In genomic region chr6:78867370-78868040, GRCh38 we compare ENCODE assay signal across 8 cellular contexts. TPM values are rescaled to one million over a fixed set of nuclear protein-coding genes. Genes with fewer than 3 reads are reported as not detected.
DNase-seq lines count a peak whose midpoint lies in the region; ATAC-seq, FAIRE-seq and TF ChIP-seq lines count a peak whose summit lies in the region.

IRAK1BP1 (plus strand) TSS chr6:78867551; CDS start chr6:78867577, 26 bp downstream.

- H3K4me3 Mint-ChIP-seq in activated CD8-positive, alpha-beta memory T cell treated with anti-CD3 and anti-CD28 coated beads, Interleukin-2, amount 10 ng/mL, durations not matched to agents 7 days and 5 days: peak within 1 kb of the TSS; percentile 94

- FAIRE-seq in endothelial cell of umbilical vein (lab: Jason Lieb, UNC): peak; percentile 91

- peak; percentile 81 for TF ChIP-seq POLR2A in endothelial cell of umbilical vein (IDR thresholded peaks at IDR 0.05; ENCODE audit: low read depth, low read length)

- H3K4me3 ChIP-seq in HL-60 (replicated peaks; ENCODE audit: insufficient read depth, low read length): peak within 1 kb of the TSS; percentile 82
- peak within 1 kb of the TSS; percentile 95 to 98 (median 95) for H3K4me3 ChIP-seq in endothelial cell of umbilical vein (replicated peaks in 1 of 3; ENCODE audit: insufficient read depth in 1 of 3, low read depth in 1 of 3, low read length in 3 of 3)

- intact Hi-C loops in endothelial cell of umbilical vein (cut with micrococcal nuclease): loop anchor here (1.0 to 5.0 kb wide), 2 partner anchors 209 to 365 kb away; partner anchors contain the start of gene HMGN3

- no peaks in the 10 kb centered on the region for H3K27me3 Mint-ChIP-seq in activated CD8-positive, alpha-beta memory T cell treated with anti-CD3 and anti-CD28 coated beads, Interleukin-2, amount 10 ng/mL, durations not matched to agents 7 days and 5 days

- no peaks in the 10 kb centered on the region for H3K9me3 ChIP-seq in endothelial cell of umbilical vein (replicated peaks; ENCODE audit: control insufficient read depth, insufficient read depth, low read length)

- H3K4me1 Mint-ChIP-seq in activated CD8-positive, alpha-beta memory T cell treated with anti-CD3 and anti-CD28 coated beads, Interleukin-2, amount 10 ng/mL, durations not matched to agents 7 days and 5 days: peaks cover 20% of the 10 kb centered on the region

- POLR2A ChIA-PET in endothelial cell of umbilical vein (lab: Charles Lee): no interaction called here

- DNase-seq in COLO829 (ENCODE audit: low spot score) (peak; percentile 55), HL-60 (ENCODE audit: low read depth in 1 of 2, low spot score in 1 of 2) (peak; percentile 56 to 91), NOMO-1 (lab: John Stamatoyannopoulos, UW; ENCODE audit: unreplicated experiment in 2 of 2) (peak; percentile 79 to 86), endothelial cell of umbilical vein (ENCODE audit: low read depth, low spot score) (peak; percentile 89), midbrain (lab: John Stamatoyannopoulos, UW) (peak; percentile 84)
- DNase-seq in activated CD8-positive, alpha-beta memory T cell treated with anti-CD3 and anti-CD28 coated beads, Interleukin-2, amount 10 ng/mL, durations not matched to agents 7 days and 5 days: peak; percentile 93
- DNase-seq in stimulated activated CD8-positive, alpha-beta memory T cell treated with anti-CD3 and anti-CD28 coated beads, Interleukin-15, amount 100 ng/mL, for 48 hours (ENCODE audit: low read depth in 2 of 2): peak; percentile 75 to 81

- peak within 1 kb of the TSS; percentile 95 for H3K27ac Mint-ChIP-seq in activated CD8-positive, alpha-beta memory T cell treated with anti-CD3 and anti-CD28 coated beads, Interleukin-2, amount 10 ng/mL, durations not matched to agents 7 days and 5 days

- peak; percentile 96 for ATAC-seq in GM19463 (IDR thresholded peaks at IDR 0.05; ENCODE audit: unreplicated experiment)
- peak; percentile 97 for ATAC-seq in activated CD8-positive, alpha-beta memory T cell treated with anti-CD3 and anti-CD28 coated beads, Interleukin-2, amount 10 ng/mL, durations not matched to agents 7 days and 5 days

- peak within 1 kb of the TSS; percentile 80 for H3K9ac ChIP-seq in endothelial cell of umbilical vein (replicated peaks; ENCODE audit: extremely low read depth, insufficient read depth, low read length)

- no peaks in the 10 kb centered on the region for H3K36me3 Mint-ChIP-seq in activated CD8-positive, alpha-beta memory T cell treated with anti-CD3 and anti-CD28 coated beads, Interleukin-2, amount 10 ng/mL, durations not matched to agents 7 days and 5 days

- TF ChIP-seq CTCF in HL-60 (IDR thresholded peaks at IDR 0.05; ENCODE audit: insufficient read depth, low read length) (no peak), endothelial cell of umbilical vein (IDR thresholded peaks at IDR 0.05; ENCODE audit: extremely low read depth in 1 of 2, insufficient read depth in 1 of 2, low read depth in 1 of 2, low read length in 2 of 2) (peak; percentile 16 to 46)

- peaks cover 8% of the 10 kb centered on the region for H3K4me1 ChIP-seq in endothelial cell of umbilical vein (ENCODE audit: control insufficient read depth, extremely low read depth, insufficient read depth, low read length)

- no peaks in the 10 kb centered on the region for H4K20me1 ChIP-seq in endothelial cell of umbilical vein (replicated peaks; ENCODE audit: control insufficient read depth, extremely low read depth, insufficient read depth, low read length)

- peak within 1 kb of the TSS; percentile 100 for H2AFZ ChIP-seq in endothelial cell of umbilical vein (ENCODE audit: low read depth, low read length)

- dilution Hi-C loops in endothelial cell of umbilical vein (cut with MboI; ENCODE audit: extremely low pct_ligation_motif_present, low sequenced_read_pairs): no loop called here

- H3K27ac ChIP-seq in HL-60 (replicated peaks) (peak within 1 kb of the TSS; percentile 86), endothelial cell of umbilical vein (ENCODE audit: insufficient read depth, low read depth, low read length) (peak within 1 kb of the TSS; percentile 58)

- H3K27me3 ChIP-seq in HL-60 (ENCODE audit: insufficient read depth, poor library complexity, severe bottlenecking) (no peaks in the 10 kb centered on the region), endothelial cell of umbilical vein (ENCODE audit: control insufficient read depth in 2 of 2, insufficient read depth in 2 of 2, low read length in 2 of 2) (no peaks in the 10 kb centered on the region)

- no peaks in the 10 kb centered on the region for H3K79me2 ChIP-seq in endothelial cell of umbilical vein (ENCODE audit: control insufficient read depth, insufficient read depth, low read length)

- no peaks in the 10 kb centered on the region for H3K9me3 Mint-ChIP-seq in activated CD8-positive, alpha-beta memory T cell treated with anti-CD3 and anti-CD28 coated beads, Interleukin-2, amount 10 ng/mL, durations not matched to agents 7 days and 5 days (ENCODE audit: low read depth)

- no TSS peak for BruUV-seq in endothelial cell of umbilical vein (replicated peaks; lab: Mats Ljungman, UMichigan)

- CTCF ChIA-PET in activated CD8-positive, alpha-beta memory T cell treated with anti-CD3 and anti-CD28 coated beads, Interleukin-2, amount 10 ng/mL, durations not matched to agents 7 days and 5 days (lab: Charles Lee): interaction anchor here (1.1 kb wide), 1 partner anchor 13 kb away, joined by 3 read pairs; no protein-coding TSS in a partner anchor
- CTCF ChIA-PET in endothelial cell of umbilical vein (lab: Charles Lee): interaction anchor here (0.9 to 1.3 kb wide), 2 partner anchors 23 to 677 kb away, joined by 3 to 4 read pairs; no protein-coding TSS in a partner anchor

- peak within 1 kb of the TSS; percentile 78 for H3K4me2 ChIP-seq in endothelial cell of umbilical vein (ENCODE audit: insufficient read depth, low read length)

- no peaks in the 10 kb centered on the region for H3K9me1 ChIP-seq in endothelial cell of umbilical vein (replicated peaks; ENCODE audit: control insufficient read depth, extremely low read depth, insufficient read depth, low read length)

- no peaks in the 10 kb centered on the region for H3K36me3 ChIP-seq in endothelial cell of umbilical vein (ENCODE audit: control insufficient read depth in 2 of 2, extremely low read depth in 1 of 2, insufficient read depth in 2 of 2, low read length in 2 of 2)

TF ChIP-seq in endothelial cell of umbilical vein, 7 proteins besides CTCF, POLR2A, EP300 and RAD21:
- TF ChIP-seq POLR2AphosphoS5 (IDR thresholded peaks at IDR 0.05; ENCODE audit: insufficient read depth, low read depth, low read length) (peak; percentile 20), FOS (IDR thresholded peaks at IDR 0.05; ENCODE audit: borderline replicate concordance, insufficient read depth, low read length) (no peak), EZH2 (IDR thresholded peaks at IDR 0.05; ENCODE audit: borderline replicate concordance, low read depth, low read length, severe bottlenecking) (no peak)

RNA-seq across cellular contexts. Expression of gene IRAK1BP1, which starts in this region (rescaled TPM):
- total RNA-seq in activated CD8-positive, alpha-beta memory T cell treated with anti-CD3 and anti-CD28 coated beads, Interleukin-2, amount 10 ng/mL, durations not matched to agents 7 days and 5 days: 1 to 10 TPM; 2.6 to 3.0 TPM
- total RNA-seq in endothelial cell of umbilical vein: 2.7 and 3.0 TPM in 2 replicates
- 1.5 and 1.8 TPM in 2 replicates for polyA plus RNA-seq in endothelial cell of umbilical vein
- 1.4 and 1.9 TPM in 2 replicates for polyA plus RNA-seq in endothelial cell of umbilical vein (2011; cell fraction: cytosol; rRNA removed)
- polyA plus RNA-seq in endothelial cell of umbilical vein (2011; cell fraction: nucleus; rRNA removed): 2.6 and 3.4 TPM in 2 replicates
- 1.6 and 2.1 TPM in 2 replicates for polyA plus RNA-seq in endothelial cell of umbilical vein (2012)
- 2.8 and 4.1 TPM in 2 replicates for polyA minus RNA-seq in endothelial cell of umbilical vein
- polyA minus RNA-seq in endothelial cell of umbilical vein (2011; cell fraction: cytosol; rRNA and poly(A)+ RNA removed): 1.5 TPM
- 6.5 and 6.8 TPM in 2 replicates for polyA minus RNA-seq in endothelial cell of umbilical vein (2011; cell fraction: nucleus; rRNA and poly(A)+ RNA removed)

Comparison
In these comparisons a context has a peak if more than half of its experiments do, and no peak if none do; other contexts are left out.
1. Peak in every context shown above with its lines: DNase-seq, ATAC-seq, H3K4me3 ChIP-seq and H3K27ac ChIP-seq.